8 cellular contexts compared by ENCODE assay signal in genomic region chr19:2782936-2783780, GRCh38. TPM values are rescaled to one million over a fixed set of nuclear protein-coding genes. Genes with fewer than 3 reads are reported as not detected.
A peak's percentile ranks its signal among the peaks of the same experiment; 100 is the strongest.
DNase-seq lines count a peak whose midpoint lies in the region; ATAC-seq and TF ChIP-seq lines count a peak whose summit lies in the region.

Gene SGTA (minus strand): TSS chr19:2783273. CDS start chr19:2769068, 14,205 bp downstream.

- TF ChIP-seq CTCF in epithelial cell of esophagus (IDR thresholded peaks at IDR 0.05; ENCODE audit: insufficient read depth, low read depth, low read length, missing control alignments), result peak; percentile 26

- no peaks in the 10 kb centered on the region for H3K27me3 ChIP-seq in mononuclear cell (ENCODE audit: insufficient read depth, low read length)

- peak within 1 kb of the TSS; percentile 84 to 95 (median 88) for H3K4me3 Mint-ChIP-seq in IgD-negative memory B cell

- H3K4me1 Mint-ChIP-seq in IgD-negative memory B cell, result peaks cover 29 to 43% (median 38%) of the 10 kb centered on the region in 3 donors

- no peaks in the 10 kb centered on the region for H3K9me3 ChIP-seq in mononuclear cell (ENCODE audit: low read depth, low read length)

- no peaks in the 10 kb centered on the region for H3K9me3 Mint-ChIP-seq in IgD-negative memory B cell

- DNase-seq in DMS153 treated with DMSO at 0.1 percent for 48 hours (lab: John Stamatoyannopoulos, UW; ENCODE audit: unreplicated experiment), result peak; percentile 96
- DNase-seq in OCI-M2 (lab: John Stamatoyannopoulos, UW; ENCODE audit: unreplicated experiment), result peak; percentile 92
- DNase-seq in activated T-cell treated with anti-CD3 and anti-CD28 coated beads for 4 hours, result peak; percentile 95
- DNase-seq in epithelial cell of esophagus (ENCODE audit: low read depth), result peak; percentile 99
- DNase-seq in stimulated activated CD8-positive, alpha-beta memory T cell treated with anti-CD3 and anti-CD28 coated beads, Interleukin-4, amount 100 ng/mL, for 1 hour (ENCODE audit: low read depth in 2 of 2, low spot score in 1 of 2), result peak; percentile 92 to 93

- H3K27ac Mint-ChIP-seq in IgD-negative memory B cell, result peak within 1 kb of the TSS; percentile 94 to 98 (median 94)

- peak within 1 kb of the TSS; percentile 90 for H3K4me3 ChIP-seq in epithelial cell of esophagus (ENCODE audit: low read length)
- H3K4me3 ChIP-seq in mononuclear cell (ENCODE audit: low read length), result peak within 1 kb of the TSS; percentile 98

- peaks cover 1% of the 10 kb centered on the region for H3K27me3 Mint-ChIP-seq in IgD-negative memory B cell

- H3K4me1 ChIP-seq in mononuclear cell (ENCODE audit: insufficient read depth, low read length), result peaks cover 50% of the 10 kb centered on the region

- peak; percentile 78 for ATAC-seq in GM21529 (IDR thresholded peaks at IDR 0.05; ENCODE audit: unreplicated experiment)

- H3K36me3 Mint-ChIP-seq in IgD-negative memory B cell, result peaks cover 8% of the 10 kb centered on the region

RNA-seq across cellular contexts. Expression of gene SGTA, which starts in this region (rescaled TPM):
- polyA plus RNA-seq in IgD-negative memory B cell, result 44.2 TPM
- total RNA-seq in mononuclear cell, result 23.0 TPM

Comparison
In these comparisons a context has a peak if more than half of its experiments do, and no peak if none do; other contexts are left out.
1. Peak in every context shown above with its lines: DNase-seq, ATAC-seq and H3K4me3 ChIP-seq.